In the genomic region with DNA sequence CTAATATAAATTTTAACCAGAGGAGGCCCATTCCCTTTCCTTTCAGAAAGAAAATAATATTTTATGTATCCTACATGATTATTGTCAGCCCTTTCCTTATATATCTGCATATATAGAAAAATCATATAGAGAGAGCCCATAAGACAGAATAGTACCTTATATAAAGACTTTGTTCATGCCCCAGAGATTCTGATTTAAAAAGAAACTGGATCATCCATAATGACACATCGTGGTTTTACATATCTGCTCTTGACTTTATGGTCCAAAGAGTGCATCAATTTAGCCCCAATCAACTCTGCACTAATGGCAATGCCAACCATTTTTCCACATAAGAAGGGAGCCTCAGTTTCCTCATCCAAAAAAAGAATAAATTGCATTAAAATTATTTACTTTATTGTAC, we compare ENCODE assay signal across 15 cellular contexts.
DNase-seq lines count a peak whose midpoint lies in the region; ATAC-seq lines count a peak whose summit lies in the region.
"Had no signal": no experiment of that assay in that cellular context is flagged by ENCODE, and none has a peak within 500 bp of the region (broad histone marks: within the 10 kb centered on the region; RNA-seq: fewer than 3 reads in every experiment).

No MANE protein-coding gene starts in this region.

- CTCF ChIA-PET in activated CD4-positive, alpha-beta memory T cell treated with anti-CD3 and anti-CD28 coated beads for 36 hours (lab: Charles Lee) = no interaction called here
- CTCF ChIA-PET in activated CD4-positive, alpha-beta memory T cell treated with anti-CD3 and anti-CD28 coated beads, Interleukin-2, amount 10 ng/mL, durations not matched to agents 7 days and 5 days (lab: Charles Lee) = no interaction called here

- POLR2A ChIA-PET in activated CD4-positive, alpha-beta memory T cell treated with anti-CD3 and anti-CD28 coated beads for 36 hours (lab: Charles Lee) = no interaction called here
- POLR2A ChIA-PET in activated CD4-positive, alpha-beta memory T cell treated with anti-CD3 and anti-CD28 coated beads, Interleukin-2, amount 10 ng/mL, durations not matched to agents 7 days and 5 days (lab: Charles Lee) = no interaction called here

- peak; percentile 30 to 54 for ATAC-seq in activated T-cell treated with anti-CD3 and anti-CD28 coated beads, Interleukin-2, amount 50 U/mL, for 72 hours (replicated peaks in 1 of 2)
- ATAC-seq in stimulated activated naive CD8-positive, alpha-beta T cell treated with anti-CD3 and anti-CD28 coated beads, Interleukin-15, Interleukin-2, amounts not matched to agents 100 U/mL and 50 U/mL, for 24 hours = peak; percentile 44
- ATAC-seq in stimulated activated naive CD8-positive, alpha-beta T cell treated with anti-CD3 and anti-CD28 coated beads, Interleukin-15, amount 100 ng/mL, for 72 hours = no peak
- ATAC-seq in HG03342 (IDR thresholded peaks at IDR 0.05; ENCODE audit: unreplicated experiment) = no peak
- ATAC-seq: CD8-positive, alpha-beta T cell had no signal

- peak overlapping the region; percentile 51 for H3K27ac Mint-ChIP-seq in activated CD4-positive, alpha-beta memory T cell treated with anti-CD3 and anti-CD28 coated beads for 36 hours
- H3K27ac Mint-ChIP-seq in activated CD4-positive, alpha-beta memory T cell treated with anti-CD3 and anti-CD28 coated beads, Interleukin-2, amount 10 ng/mL, durations not matched to agents 7 days and 5 days = no peak overlapping the region
- no peak overlapping the region for H3K27ac Mint-ChIP-seq in activated T-cell treated with anti-CD3 and anti-CD28 coated beads, Interleukin-2, amount 50 U/mL, for 72 hours
- no peak overlapping the region for H3K27ac Mint-ChIP-seq in stimulated activated naive CD8-positive, alpha-beta T cell treated with anti-CD3 and anti-CD28 coated beads, Interleukin-15, amount 100 ng/mL, for 72 hours
- H3K27ac Mint-ChIP-seq: B cell; CD8-positive, alpha-beta T cell; HFFc6 had no signal

- intact Hi-C loops in activated CD4-positive, alpha-beta memory T cell treated with anti-CD3 and anti-CD28 coated beads for 36 hours (cut with micrococcal nuclease) = loop anchor here (5.0 to 10.0 kb wide), 6 partner anchors 95 to 940 kb away; a partner anchor contains a TSS

- no peaks in the 10 kb centered on the region for H3K9me3 Mint-ChIP-seq in activated CD4-positive, alpha-beta memory T cell treated with anti-CD3 and anti-CD28 coated beads for 36 hours
- no peaks in the 10 kb centered on the region for H3K9me3 Mint-ChIP-seq in activated CD4-positive, alpha-beta memory T cell treated with anti-CD3 and anti-CD28 coated beads, Interleukin-2, amount 10 ng/mL, durations not matched to agents 7 days and 5 days
- no peaks in the 10 kb centered on the region for H3K9me3 Mint-ChIP-seq in activated T-cell treated with anti-CD3 and anti-CD28 coated beads, Interleukin-2, amount 50 U/mL, for 72 hours
- peaks cover 0 to 4% of the 10 kb centered on the region in 2 donors for H3K9me3 Mint-ChIP-seq in stimulated activated naive CD8-positive, alpha-beta T cell treated with anti-CD3 and anti-CD28 coated beads, Interleukin-15, amount 100 ng/mL, for 72 hours
- H3K9me3 Mint-ChIP-seq: CD4-positive, CD25-positive, alpha-beta regulatory T cell; CD8-positive, alpha-beta T cell had no signal

- H3K4me3 Mint-ChIP-seq in activated CD4-positive, alpha-beta memory T cell treated with anti-CD3 and anti-CD28 coated beads for 36 hours = no peak overlapping the region
- H3K4me3 Mint-ChIP-seq in activated CD4-positive, alpha-beta memory T cell treated with anti-CD3 and anti-CD28 coated beads, Interleukin-2, amount 10 ng/mL, durations not matched to agents 7 days and 5 days = no peak overlapping the region
- H3K4me3 Mint-ChIP-seq in activated T-cell treated with anti-CD3 and anti-CD28 coated beads, Interleukin-2, amount 50 U/mL, for 72 hours = peak overlapping the region in 1 of 2 donors; percentile 4
- no peak overlapping the region for H3K4me3 Mint-ChIP-seq in stimulated activated naive CD8-positive, alpha-beta T cell treated with anti-CD3 and anti-CD28 coated beads, Interleukin-15, amount 100 ng/mL, for 72 hours
- H3K4me3 Mint-ChIP-seq: B cell; CD4-positive, CD25-positive, alpha-beta regulatory T cell; CD8-positive, alpha-beta T cell; HFFc6 had no signal

- peaks cover 59% of the 10 kb centered on the region for H3K4me1 Mint-ChIP-seq in activated CD4-positive, alpha-beta memory T cell treated with anti-CD3 and anti-CD28 coated beads for 36 hours (ENCODE audit: low read depth)
- peaks cover 17% of the 10 kb centered on the region for H3K4me1 Mint-ChIP-seq in activated CD4-positive, alpha-beta memory T cell treated with anti-CD3 and anti-CD28 coated beads, Interleukin-2, amount 10 ng/mL, durations not matched to agents 7 days and 5 days
- H3K4me1 Mint-ChIP-seq in activated T-cell treated with anti-CD3 and anti-CD28 coated beads, Interleukin-2, amount 50 U/mL, for 72 hours (ENCODE audit: low read depth) = peaks cover 84% of the 10 kb centered on the region
- H3K4me1 Mint-ChIP-seq in stimulated activated naive CD8-positive, alpha-beta T cell treated with anti-CD3 and anti-CD28 coated beads, Interleukin-15, amount 100 ng/mL, for 72 hours = peaks cover 38% of the 10 kb centered on the region
- H3K4me1 Mint-ChIP-seq: B cell had no signal

- no peaks in the 10 kb centered on the region for H3K36me3 Mint-ChIP-seq in activated CD4-positive, alpha-beta memory T cell treated with anti-CD3 and anti-CD28 coated beads for 36 hours
- no peaks in the 10 kb centered on the region for H3K36me3 Mint-ChIP-seq in activated CD4-positive, alpha-beta memory T cell treated with anti-CD3 and anti-CD28 coated beads, Interleukin-2, amount 10 ng/mL, durations not matched to agents 7 days and 5 days (ENCODE audit: low read depth)
- H3K36me3 Mint-ChIP-seq in activated T-cell treated with anti-CD3 and anti-CD28 coated beads, Interleukin-2, amount 50 U/mL, for 72 hours (ENCODE audit: insufficient read depth in 2 of 2) = peaks cover 0 to 1% of the 10 kb centered on the region in 2 donors
- H3K36me3 Mint-ChIP-seq: CD4-positive, CD25-positive, alpha-beta regulatory T cell; CD8-positive, alpha-beta T cell had no signal

- no peak for DNase-seq in activated CD4-positive, alpha-beta memory T cell treated with anti-CD3 and anti-CD28 coated beads for 36 hours
- no peak for DNase-seq in activated CD4-positive, alpha-beta memory T cell treated with anti-CD3 and anti-CD28 coated beads, Interleukin-2, amount 10 ng/mL, durations not matched to agents 7 days and 5 days
- DNase-seq in activated T-cell treated with anti-CD3 and anti-CD28 coated beads, Interleukin-2, amount 50 U/mL, for 72 hours = no peak
- DNase-seq in activated T-cell treated with anti-CD3 and anti-CD28 coated beads, Interleukin-2, amount 50 U/mL, for 48 hours = no peak
- DNase-seq in stimulated activated naive CD8-positive, alpha-beta T cell treated with anti-CD3 and anti-CD28 coated beads, Interleukin-15, Interleukin-2, amounts not matched to agents 100 U/mL and 50 U/mL, for 24 hours = no peak
- no peak for DNase-seq in stimulated activated naive CD8-positive, alpha-beta T cell treated with anti-CD3 and anti-CD28 coated beads, Interleukin-15, amount 100 ng/mL, for 72 hours
- DNase-seq: Caco-2; CD4-positive, CD25-positive, alpha-beta regulatory T cell; CD8-positive, alpha-beta T cell; DMS153; DND-41; GOT3; HFFc6 had no signal

- no peaks in the 10 kb centered on the region for H3K27me3 Mint-ChIP-seq in activated CD4-positive, alpha-beta memory T cell treated with anti-CD3 and anti-CD28 coated beads for 36 hours
- H3K27me3 Mint-ChIP-seq in activated CD4-positive, alpha-beta memory T cell treated with anti-CD3 and anti-CD28 coated beads, Interleukin-2, amount 10 ng/mL, durations not matched to agents 7 days and 5 days = no peaks in the 10 kb centered on the region
- no peaks in the 10 kb centered on the region for H3K27me3 Mint-ChIP-seq in activated T-cell treated with anti-CD3 and anti-CD28 coated beads, Interleukin-2, amount 50 U/mL, for 72 hours (ENCODE audit: low read depth)
- H3K27me3 Mint-ChIP-seq in stimulated activated naive CD8-positive, alpha-beta T cell treated with anti-CD3 and anti-CD28 coated beads, Interleukin-15, amount 100 ng/mL, for 72 hours = no peaks in the 10 kb centered on the region
- H3K27me3 Mint-ChIP-seq: B cell; CD4-positive, CD25-positive, alpha-beta regulatory T cell had no signal

Comparison
In these comparisons a context has a peak if more than half of its experiments do, and no peak if none do; other contexts are left out.
1. ATAC-seq: peak in activated T-cell treated with anti-CD3 and anti-CD28 coated beads, Interleukin-2, amount 50 U/mL, for 72 hours (2 of 2) and stimulated activated naive CD8-positive, alpha-beta T cell treated with anti-CD3 and anti-CD28 coated beads, Interleukin-15, Interleukin-2, amounts not matched to agents 100 U/mL and 50 U/mL, for 24 hours (single experiment); none in stimulated activated naive CD8-positive, alpha-beta T cell treated with anti-CD3 and anti-CD28 coated beads, Interleukin-15, amount 100 ng/mL, for 72 hours (single experiment) and HG03342 (single experiment).